In genomic region chr17:72388765-72389473, GRCh38 we compare ENCODE assay signal across 8 cellular contexts.
DNase-seq lines count a peak whose midpoint lies in the region; ATAC-seq and TF ChIP-seq lines count a peak whose summit lies in the region.

No MANE protein-coding gene starts in this region.

- H3K27me3 ChIP-seq in Panc1 (ENCODE audit: control insufficient read depth, insufficient read depth, low read length): no peaks in the 10 kb centered on the region
- H3K27me3 ChIP-seq in left lung: no peaks in the 10 kb centered on the region

- POLR2A ChIA-PET in Panc1 (lab: Charles Lee): no interaction called here

- H3K9me3 ChIP-seq in Panc1 (ENCODE audit: control insufficient read depth, insufficient read depth, low read depth, low read length) (no peaks in the 10 kb centered on the region), left lung (no peaks in the 10 kb centered on the region)

- ATAC-seq in HG02938 (IDR thresholded peaks at IDR 0.05; ENCODE audit: unreplicated experiment) (peak; percentile 44), Panc1 (no peak), left lung (no peak)

- in situ Hi-C loops in Panc1 (cut with HindIII; ENCODE audit: low pct_unique_long_range_greater_than_20kb, low sequenced_read_pairs): no loop called here

- H3K4me1 ChIP-seq in Panc1 (ENCODE audit: control insufficient read depth, insufficient read depth, low read length) (peaks cover 68% of the 10 kb centered on the region), left lung (no peaks in the 10 kb centered on the region)

- intact Hi-C loops in Panc1 (cut with micrococcal nuclease; ENCODE audit: unreplicated experiment) (no loop called here), left lung (cut with DNase I) (no loop called here)

- H3K4me3 ChIP-seq in Panc1 (ENCODE audit: low read depth in 2 of 2, low read length in 2 of 2) (no peak overlapping the region), left lung (no peak overlapping the region)

- CTCF ChIA-PET in Panc1 (lab: Charles Lee): interaction anchor here (0.6 kb wide), 1 partner anchor 16 kb away, joined by 5 read pairs; no protein-coding TSS in a partner anchor

- H3K36me3 ChIP-seq in Panc1 (ENCODE audit: control insufficient read depth, insufficient read depth, low read length) (no peaks in the 10 kb centered on the region), left lung (no peaks in the 10 kb centered on the region)

- peak overlapping the region; percentile 37 for H3K27ac ChIP-seq in Panc1 (ENCODE audit: low read length)
- H3K27ac ChIP-seq in left lung: no peak overlapping the region

- peak; percentile 53 for DNase-seq in NCI-H82 (lab: John Stamatoyannopoulos, UW)
- DNase-seq in NCI-H82 treated with DMSO at 0.1 percent for 48 hours (lab: John Stamatoyannopoulos, UW; ENCODE audit: unreplicated experiment): no peak
- DNase-seq in Panc1 (ENCODE audit: low read depth, low spot score): no peak
- DNase-seq in renal cortical epithelial cell (ENCODE audit: low read depth): peak; percentile 84
- DNase-seq in superior temporal gyrus (ENCODE audit: extremely low spot score): no peak
- DNase-seq in left lung: no peak
- no peak for DNase-seq in activated CD4-positive, CD25-positive, alpha-beta regulatory T cell (lab: John Stamatoyannopoulos, UW)

- no peak for TF ChIP-seq CTCF in Panc1 (IDR thresholded peaks at IDR 0.05)
- TF ChIP-seq CTCF in left lung (IDR thresholded peaks at IDR 0.05): no peak

- no TSS peak for BruUV-seq in Panc1 (replicated peaks; lab: Mats Ljungman, UMichigan)

Comparison
In these comparisons a context has a peak if more than half of its experiments do, and no peak if none do; other contexts are left out.
1. DNase-seq: peak in NCI-H82 (single experiment) and renal cortical epithelial cell (single experiment); none in NCI-H82 treated with DMSO at 0.1 percent for 48 hours (single experiment), Panc1 (single experiment), superior temporal gyrus (single experiment), left lung (0 of 2) and activated CD4-positive, CD25-positive, alpha-beta regulatory T cell (0 of 4).